Comparison of ENCODE assay signal across 17 cellular contexts in genomic region chr13:44147222-44147621, GRCh38.
"Had no signal": no experiment of that assay in that cellular context is flagged by ENCODE, and none has a peak within 500 bp of the region (broad histone marks: within the 10 kb centered on the region; RNA-seq: fewer than 3 reads in every experiment).

No MANE protein-coding gene starts in this region.

- DNase-seq: activated CD4-positive, alpha-beta memory T cell treated with anti-CD3 and anti-CD28 coated beads, Interleukin-2, amount 10 ng/mL, durations not matched to agents 7 days and 5 days; activated CD4-positive, alpha-beta T cell treated with anti-CD3 and anti-CD28 coated beads for 48 hours; activated effector memory CD4-positive, alpha-beta T cell treated with Interleukin-2 at 50 U/mL for 16 hours; activated T-cell treated with anti-CD3 and anti-CD28 coated beads, Interleukin-2, amount 50 U/mL, for 72 hours; brain microvascular endothelial cell; gastrocnemius medialis; hippocampal formation; small intestine; stimulated activated CD4-positive, alpha-beta T cell treated with anti-CD3 and anti-CD28 coated beads, Interleukin-2, amount 100 ng/mL, for 24 hours; stimulated activated naive CD8-positive, alpha-beta T cell treated with anti-CD3 and anti-CD28 coated beads, Interleukin-15, amount 100 ng/mL, for 72 hours; transverse colon had no signal

- H3K27ac ChIP-seq: ascending aorta, brain microvascular endothelial cell, esophagus muscularis mucosa, neutrophil, suprapubic skin, transverse colon had no signal

- H3K36me3 ChIP-seq: ascending aorta, brain microvascular endothelial cell, esophagus muscularis mucosa, gastrocnemius medialis, neutrophil, suprapubic skin, transverse colon had no signal

- ATAC-seq: activated T-cell treated with anti-CD3 and anti-CD28 coated beads, Interleukin-2, amount 50 U/mL, for 72 hours; gastrocnemius medialis; sciatic nerve; stimulated activated effector memory CD8-positive, alpha-beta T cell treated with anti-CD3 and anti-CD28 coated beads, Interleukin-12 subunit alpha, Interleukin-12 subunit beta, amount 100 ng/mL, for 72 hours; stimulated activated naive CD8-positive, alpha-beta T cell treated with anti-CD3 and anti-CD28 coated beads, Interleukin-15, amount 100 ng/mL, for 72 hours had no signal

- H3K9me3 ChIP-seq: ascending aorta, esophagus muscularis mucosa, gastrocnemius medialis, neutrophil, suprapubic skin, transverse colon had no signal

- H3K4me1 ChIP-seq: ascending aorta had no signal

- H3K4me3 ChIP-seq: ascending aorta, esophagus muscularis mucosa, gastrocnemius medialis, suprapubic skin, transverse colon had no signal
